ENCODE assay signal across 23 cellular contexts in the genomic region with DNA sequence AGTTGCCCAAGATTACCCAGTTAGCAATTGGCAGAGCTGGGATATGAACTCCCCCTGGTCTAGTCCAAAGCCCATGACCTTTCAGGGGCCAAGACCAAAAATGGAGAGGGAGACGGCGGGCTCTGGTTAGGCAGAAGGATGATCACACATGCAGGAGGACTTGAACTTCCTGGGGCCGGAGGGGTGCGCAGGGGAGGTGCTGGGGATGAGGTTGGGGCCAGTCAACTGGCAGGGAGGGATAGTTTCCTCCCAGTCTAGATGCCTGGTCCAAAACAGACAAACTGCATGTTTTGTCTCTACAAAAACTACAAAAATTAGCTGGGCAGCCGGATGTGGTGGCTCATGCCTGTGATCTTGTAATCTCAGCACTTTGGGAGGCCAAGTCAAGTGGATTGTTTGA.
DNase-seq lines count a peak whose midpoint lies in the region; ATAC-seq and TF ChIP-seq lines count a peak whose summit lies in the region.
"Had no signal": no experiment of that assay in that cellular context is flagged by ENCODE, and none has a peak within 500 bp of the region (broad histone marks: within the 10 kb centered on the region; RNA-seq: fewer than 3 reads in every experiment).

No MANE protein-coding gene starts in this region.

- no peak overlapping the region for H2BK5ac ChIP-seq in trophoblast cell (ENCODE audit: low read depth, low read length, poor library complexity)

- H3K4me1 ChIP-seq in Loucy (ENCODE audit: insufficient read depth, low read length, poor library complexity, severe bottlenecking) (no peaks in the 10 kb centered on the region), trophoblast cell (ENCODE audit: control insufficient read depth in 1 of 2, insufficient read depth in 2 of 2, low read length in 2 of 2) (peaks cover 7 to 11% of the 10 kb centered on the region in 2 experiments)

- H3K27ac Mint-ChIP-seq in activated T-cell treated with anti-CD3 and anti-CD28 coated beads, Interleukin-2, amount 50 U/mL, for 72 hours: no peak overlapping the region
- H3K27ac Mint-ChIP-seq in dendritic cell treated with granulocyte-macrophage colony-stimulating factor and Interleukin-4, amounts not matched to agents 40 ng/mL and 50 ng/mL, for 4 days: no peak overlapping the region
- no peak overlapping the region for H3K27ac Mint-ChIP-seq in stimulated activated naive B cell treated with anti-CD40 and anti-IgM and Interleukin-4, amounts not matched to agents 10 μg/mL and 1 μg/mL and 100 μg/mL, for 72 hours
- H3K27ac Mint-ChIP-seq: activated CD8-positive, alpha-beta memory T cell treated with anti-CD3 and anti-CD28 coated beads, Interleukin-2, amount 10 ng/mL, durations not matched to agents 7 days and 5 days; activated naive CD8-positive, alpha-beta T cell; immature natural killer cell had no signal

- no peak overlapping the region for H3K4ac ChIP-seq in trophoblast cell (ENCODE audit: low read depth, low read length)

- no peak overlapping the region for H3K18ac ChIP-seq in trophoblast cell (ENCODE audit: low read length)

- H4K20me1 ChIP-seq in Loucy (ENCODE audit: insufficient read depth, low read length, poor library complexity, severe bottlenecking): no peaks in the 10 kb centered on the region

- no peak overlapping the region for H3K23ac ChIP-seq in trophoblast cell (ENCODE audit: low read length)

- H3K4me2 ChIP-seq in Loucy (ENCODE audit: low read depth, low read length, poor library complexity, severe bottlenecking): no peak overlapping the region
- H3K4me2 ChIP-seq in trophoblast cell (ENCODE audit: low read length): no peak overlapping the region

- peak overlapping the region; percentile 0 for H3K27ac ChIP-seq in trophoblast cell (ENCODE audit: low read depth, low read length)
- H3K27ac ChIP-seq: ascending aorta, upper lobe of left lung had no signal

- H3K79me2 ChIP-seq in Loucy (ENCODE audit: insufficient read depth, low read length): no peaks in the 10 kb centered on the region
- peaks cover 1% of the 10 kb centered on the region for H3K79me2 ChIP-seq in trophoblast cell (ENCODE audit: control insufficient read depth, insufficient read depth, low read length, poor library complexity)

- H2BK120ac ChIP-seq in trophoblast cell (ENCODE audit: insufficient read depth, low read length, poor library complexity): peak overlapping the region; percentile 57

- DNase-seq in activated T-cell treated with anti-CD3 and anti-CD28 coated beads, Interleukin-2, amount 50 U/mL, for 72 hours: no peak
- no peak for DNase-seq in activated T-cell treated with anti-CD3 and anti-CD28 coated beads for 4 hours
- no peak for DNase-seq in trophoblast cell
- no peak for DNase-seq in stimulated activated naive B cell treated with anti-CD40 and anti-IgM and Interleukin-4, amounts not matched to agents 10 μg/mL and 1 μg/mL and 100 μg/mL, for 72 hours
- no peak for DNase-seq in OCI-M2 (lab: John Stamatoyannopoulos, UW; ENCODE audit: unreplicated experiment)
- DNase-seq: activated CD4-positive, alpha-beta T cell treated with anti-CD3 and anti-CD28 coated beads for 48 hours; activated CD8-positive, alpha-beta memory T cell treated with anti-CD3 and anti-CD28 coated beads, Interleukin-2, amount 10 ng/mL, durations not matched to agents 7 days and 5 days; DMS79 treated with DMSO at 0.1 percent for 48 hours; GF-D8; hippocampal formation; immature natural killer cell; naive thymus-derived CD4-positive, alpha-beta T cell; NCI-H1436 treated with DMSO at 0.1 percent for 48 hours; NCI-H774; upper lobe of left lung had no signal

- no peak for ATAC-seq in activated T-cell treated with anti-CD3 and anti-CD28 coated beads, Interleukin-2, amount 50 U/mL, for 72 hours (replicated peaks in 1 of 2)
- no peak for ATAC-seq in stimulated activated naive B cell treated with anti-CD40 and anti-IgM and Interleukin-4, amounts not matched to agents 10 μg/mL and 1 μg/mL and 100 μg/mL, for 72 hours (replicated peaks)
- no peak for ATAC-seq in HG02981 (IDR thresholded peaks at IDR 0.05; ENCODE audit: unreplicated experiment)
- ATAC-seq: A549; activated CD8-positive, alpha-beta memory T cell treated with anti-CD3 and anti-CD28 coated beads, Interleukin-2, amount 10 ng/mL, durations not matched to agents 7 days and 5 days; left lobe of liver; naive thymus-derived CD4-positive, alpha-beta T cell had no signal

- no peak overlapping the region for H3K14ac ChIP-seq in trophoblast cell (ENCODE audit: low read length)

- intact Hi-C loops in dendritic cell treated with granulocyte-macrophage colony-stimulating factor and Interleukin-4, amounts not matched to agents 40 ng/mL and 50 ng/mL, for 4 days (cut with micrococcal nuclease): no loop called here

- H3K36me3 Mint-ChIP-seq in activated T-cell treated with anti-CD3 and anti-CD28 coated beads, Interleukin-2, amount 50 U/mL, for 72 hours (ENCODE audit: insufficient read depth in 2 of 2): no peaks in the 10 kb centered on the region
- no peaks in the 10 kb centered on the region for H3K36me3 Mint-ChIP-seq in dendritic cell treated with granulocyte-macrophage colony-stimulating factor and Interleukin-4, amounts not matched to agents 40 ng/mL and 50 ng/mL, for 4 days (ENCODE audit: low read depth)
- peaks cover 0 to 2% of the 10 kb centered on the region in 2 donors for H3K36me3 Mint-ChIP-seq in stimulated activated naive B cell treated with anti-CD40 and anti-IgM and Interleukin-4, amounts not matched to agents 10 μg/mL and 1 μg/mL and 100 μg/mL, for 72 hours
- H3K36me3 Mint-ChIP-seq: activated CD8-positive, alpha-beta memory T cell treated with anti-CD3 and anti-CD28 coated beads, Interleukin-2, amount 10 ng/mL, durations not matched to agents 7 days and 5 days; activated naive CD8-positive, alpha-beta T cell; immature natural killer cell; naive thymus-derived CD4-positive, alpha-beta T cell had no signal

- peak overlapping the region; percentile 57 for H4K91ac ChIP-seq in trophoblast cell (ENCODE audit: low read depth, low read length)

- no peak overlapping the region for H4K8ac ChIP-seq in trophoblast cell (ENCODE audit: low read depth, low read length)

- peaks cover 7% of the 10 kb centered on the region for H3K4me1 Mint-ChIP-seq in activated T-cell treated with anti-CD3 and anti-CD28 coated beads, Interleukin-2, amount 50 U/mL, for 72 hours (ENCODE audit: low read depth)
- H3K4me1 Mint-ChIP-seq in dendritic cell treated with granulocyte-macrophage colony-stimulating factor and Interleukin-4, amounts not matched to agents 40 ng/mL and 50 ng/mL, for 4 days (ENCODE audit: low read depth): peaks cover 11% of the 10 kb centered on the region
- H3K4me1 Mint-ChIP-seq in stimulated activated naive B cell treated with anti-CD40 and anti-IgM and Interleukin-4, amounts not matched to agents 10 μg/mL and 1 μg/mL and 100 μg/mL, for 72 hours: peaks cover 0 to 5% of the 10 kb centered on the region in 2 donors

- no peak overlapping the region for H3K4me3 ChIP-seq in Loucy (ENCODE audit: low read length, poor library complexity, severe bottlenecking)
- H3K4me3 ChIP-seq in trophoblast cell (ENCODE audit: low read depth, low read length): no peak overlapping the region
- H3K4me3 ChIP-seq: A549, ascending aorta, skin epidermis, upper lobe of left lung had no signal

- H2AFZ ChIP-seq in Loucy (ENCODE audit: low read length) (peak overlapping the region; percentile 64), trophoblast cell (ENCODE audit: insufficient read depth, low read length, poor library complexity) (no peak overlapping the region)

- H2BK12ac ChIP-seq in trophoblast cell (ENCODE audit: low read length): no peak overlapping the region

- H3K27me3 Mint-ChIP-seq in activated T-cell treated with anti-CD3 and anti-CD28 coated beads, Interleukin-2, amount 50 U/mL, for 72 hours (ENCODE audit: low read depth): peaks cover 7% of the 10 kb centered on the region
- peaks cover 8% of the 10 kb centered on the region for H3K27me3 Mint-ChIP-seq in dendritic cell treated with granulocyte-macrophage colony-stimulating factor and Interleukin-4, amounts not matched to agents 40 ng/mL and 50 ng/mL, for 4 days
- peaks cover 7 to 20% of the 10 kb centered on the region in 2 donors for H3K27me3 Mint-ChIP-seq in stimulated activated naive B cell treated with anti-CD40 and anti-IgM and Interleukin-4, amounts not matched to agents 10 μg/mL and 1 μg/mL and 100 μg/mL, for 72 hours

- no peak for TF ChIP-seq CTCF in Loucy (conservative IDR thresholded peaks at IDR 0.05; ENCODE audit: low read length)

- no peaks in the 10 kb centered on the region for H3K79me1 ChIP-seq in trophoblast cell (ENCODE audit: low read length)

- H3K36me3 ChIP-seq in Loucy (ENCODE audit: insufficient read depth, low read length) (no peaks in the 10 kb centered on the region), trophoblast cell (ENCODE audit: control insufficient read depth in 1 of 2, insufficient read depth in 2 of 2, low read length in 2 of 2) (peaks cover 0 to 5% of the 10 kb centered on the region in 2 experiments)
- H3K36me3 ChIP-seq: ascending aorta, upper lobe of left lung had no signal

- peak overlapping the region; percentile 15 to 56 for H3K4me3 Mint-ChIP-seq in activated T-cell treated with anti-CD3 and anti-CD28 coated beads, Interleukin-2, amount 50 U/mL, for 72 hours
- H3K4me3 Mint-ChIP-seq in dendritic cell treated with granulocyte-macrophage colony-stimulating factor and Interleukin-4, amounts not matched to agents 40 ng/mL and 50 ng/mL, for 4 days: peak overlapping the region; percentile 39
- peak overlapping the region in 1 of 2 donors; percentile 72 for H3K4me3 Mint-ChIP-seq in stimulated activated naive B cell treated with anti-CD40 and anti-IgM and Interleukin-4, amounts not matched to agents 10 μg/mL and 1 μg/mL and 100 μg/mL, for 72 hours
- H3K4me3 Mint-ChIP-seq: activated CD8-positive, alpha-beta memory T cell treated with anti-CD3 and anti-CD28 coated beads, Interleukin-2, amount 10 ng/mL, durations not matched to agents 7 days and 5 days; activated naive CD8-positive, alpha-beta T cell had no signal

- no peaks in the 10 kb centered on the region for H3K9me3 Mint-ChIP-seq in activated T-cell treated with anti-CD3 and anti-CD28 coated beads, Interleukin-2, amount 50 U/mL, for 72 hours
- H3K9me3 Mint-ChIP-seq in dendritic cell treated with granulocyte-macrophage colony-stimulating factor and Interleukin-4, amounts not matched to agents 40 ng/mL and 50 ng/mL, for 4 days: no peaks in the 10 kb centered on the region
- H3K9me3 Mint-ChIP-seq in stimulated activated naive B cell treated with anti-CD40 and anti-IgM and Interleukin-4, amounts not matched to agents 10 μg/mL and 1 μg/mL and 100 μg/mL, for 72 hours: no peaks in the 10 kb centered on the region
- H3K9me3 Mint-ChIP-seq: immature natural killer cell had no signal

- H2AK5ac ChIP-seq in trophoblast cell (ENCODE audit: low read length): no peak overlapping the region

- H3K9me3 ChIP-seq in Loucy (ENCODE audit: insufficient read depth, low read depth, low read length) (no peaks in the 10 kb centered on the region), trophoblast cell (ENCODE audit: insufficient read depth, low read depth, low read length) (no peaks in the 10 kb centered on the region)
- H3K9me3 ChIP-seq: A549, ascending aorta, upper lobe of left lung had no signal

- H3K27me3 ChIP-seq in Loucy (ENCODE audit: insufficient read depth, low read length, poor library complexity, severe bottlenecking): no peaks in the 10 kb centered on the region
- H3K27me3 ChIP-seq in trophoblast cell (ENCODE audit: insufficient read depth, low read length): no peaks in the 10 kb centered on the region
- H3K27me3 ChIP-seq: ascending aorta, upper lobe of left lung had no signal

- no peaks in the 10 kb centered on the region for H3K9me2 ChIP-seq in Loucy (replicated peaks; ENCODE audit: low read depth, low read length)

- WGBS in trophoblast cell (ENCODE audit: extremely low coverage, insufficient coverage, insufficient read length): no CpG with 5 or more reads among the region's 5 CpGs

- H3F3A ChIP-seq in Loucy (ENCODE audit: low read depth): no peaks in the 10 kb centered on the region

- H3K9ac ChIP-seq in Loucy (ENCODE audit: low read depth, low read length, poor library complexity, severe bottlenecking) (no peak overlapping the region), trophoblast cell (ENCODE audit: low read length) (no peak overlapping the region)

- no peak overlapping the region for H4K12ac ChIP-seq in trophoblast cell (ENCODE audit: low read depth, low read length)
